In genomic region chr11:66326261-66327111, GRCh38 we compare ENCODE assay signal across 10 cellular contexts. TPM values are rescaled to one million over a fixed set of nuclear protein-coding genes. Genes with fewer than 3 reads are reported as not detected.
DNase-seq lines count a peak whose midpoint lies in the region; ATAC-seq, FAIRE-seq and TF ChIP-seq lines count a peak whose summit lies in the region.
"Had no signal": no experiment of that assay in that cellular context is flagged by ENCODE, and none has a peak within 500 bp of the region (broad histone marks: within the 10 kb centered on the region; RNA-seq: fewer than 3 reads in every experiment).

No MANE protein-coding gene starts in this region.

- TF ChIP-seq CTCF in HFFc6 (IDR thresholded peaks at IDR 0.05) (no peak), glutamatergic neuron (IDR thresholded peaks at IDR 0.05; ENCODE audit: partially characterized antibody, unreplicated experiment) (no peak), GM10248 (IDR thresholded peaks at IDR 0.05; ENCODE audit: control extremely low read depth, extremely low read depth, low read depth, missing control alignments) (no peak)

- H3K36me3 ChIP-seq in small intestine (ENCODE audit: control insufficient read depth in 2 of 2, insufficient read depth in 2 of 2, low read length in 2 of 2): no peaks in the 10 kb centered on the region

- H3K9me3 ChIP-seq in small intestine (ENCODE audit: control insufficient read depth, low read depth): no peaks in the 10 kb centered on the region

- 43 to 64% (median 55%) methylated on average over 18 to 21 of the region's 21 CpGs for WGBS in small intestine, 3 donors

- H3K4me1 Mint-ChIP-seq in HFFc6 (ENCODE audit: low read depth): peaks cover 53% of the 10 kb centered on the region
- H3K4me1 Mint-ChIP-seq in activated CD4-positive, alpha-beta memory T cell treated with anti-CD3 and anti-CD28 coated beads, Interleukin-2, amount 10 ng/mL, durations not matched to agents 7 days and 5 days: peaks cover 30% of the 10 kb centered on the region
- peaks cover 26% of the 10 kb centered on the region for H3K4me1 Mint-ChIP-seq in glutamatergic neuron (ENCODE audit: low read depth, unreplicated experiment)

- CTCF ChIA-PET in activated CD4-positive, alpha-beta memory T cell treated with anti-CD3 and anti-CD28 coated beads, Interleukin-2, amount 10 ng/mL, durations not matched to agents 7 days and 5 days (lab: Charles Lee): interaction anchor here (3.9 kb wide), 1 partner anchor 14 kb away, joined by 44 read pairs; no protein-coding TSS in a partner anchor
- CTCF ChIA-PET in GM10248 (lab: Yijun Ruan, JAX): interaction anchor here (0.8 to 3.7 kb wide), 4 partner anchors 9 to 62 kb away, joined by 3 to 34 read pairs (median 4); no protein-coding TSS in a partner anchor

- H3K27me3 Mint-ChIP-seq in HFFc6 (ENCODE audit: insufficient read depth) (peaks cover 13% of the 10 kb centered on the region), glutamatergic neuron (ENCODE audit: unreplicated experiment) (peaks cover 26% of the 10 kb centered on the region)
- H3K27me3 Mint-ChIP-seq in activated CD4-positive, alpha-beta memory T cell treated with anti-CD3 and anti-CD28 coated beads, Interleukin-2, amount 10 ng/mL, durations not matched to agents 7 days and 5 days: no peaks in the 10 kb centered on the region

- POLR2A ChIA-PET in activated CD4-positive, alpha-beta memory T cell treated with anti-CD3 and anti-CD28 coated beads, Interleukin-2, amount 10 ng/mL, durations not matched to agents 7 days and 5 days (lab: Charles Lee): interaction anchor here (2.3 kb wide), 1 partner anchor 13 kb away, joined by 30 read pairs; no protein-coding TSS in a partner anchor
- POLR2A ChIA-PET in GM10248 (lab: Yijun Ruan, JAX): no interaction called here

- peak overlapping the region; percentile 50 for H3K4me3 Mint-ChIP-seq in HFFc6
- no peak overlapping the region for H3K4me3 Mint-ChIP-seq in activated CD4-positive, alpha-beta memory T cell treated with anti-CD3 and anti-CD28 coated beads, Interleukin-2, amount 10 ng/mL, durations not matched to agents 7 days and 5 days
- no peak overlapping the region for H3K4me3 Mint-ChIP-seq in glutamatergic neuron (ENCODE audit: unreplicated experiment)

- H3K36me3 Mint-ChIP-seq in HFFc6 (ENCODE audit: low read depth) (no peaks in the 10 kb centered on the region), glutamatergic neuron (ENCODE audit: unreplicated experiment) (no peaks in the 10 kb centered on the region)
- H3K36me3 Mint-ChIP-seq in activated CD4-positive, alpha-beta memory T cell treated with anti-CD3 and anti-CD28 coated beads, Interleukin-2, amount 10 ng/mL, durations not matched to agents 7 days and 5 days (ENCODE audit: low read depth): no peaks in the 10 kb centered on the region

- peak; percentile 54 for DNase-seq in HFFc6
- DNase-seq in activated CD4-positive, alpha-beta memory T cell treated with anti-CD3 and anti-CD28 coated beads, Interleukin-2, amount 10 ng/mL, durations not matched to agents 7 days and 5 days: peak; percentile 40
- DNase-seq in glutamatergic neuron: peak; percentile 34
- DNase-seq in small intestine: peak; percentile 29
- DNase-seq in cortex of kidney (lab: John Stamatoyannopoulos, UW): no peak
- DNase-seq in GM10248 (ENCODE audit: extremely low spot score): no peak

- no peaks in the 10 kb centered on the region for H3K27me3 ChIP-seq in small intestine (ENCODE audit: control insufficient read depth in 2 of 2, insufficient read depth in 2 of 2, low read length in 2 of 2)

- no peaks in the 10 kb centered on the region for H3K4me1 ChIP-seq in small intestine (ENCODE audit: control insufficient read depth in 2 of 2, insufficient read depth in 1 of 2, low read depth in 1 of 2, low read length in 1 of 2)

- H3K27ac Mint-ChIP-seq in HFFc6: peak overlapping the region; percentile 92
- peak overlapping the region; percentile 21 for H3K27ac Mint-ChIP-seq in activated CD4-positive, alpha-beta memory T cell treated with anti-CD3 and anti-CD28 coated beads, Interleukin-2, amount 10 ng/mL, durations not matched to agents 7 days and 5 days
- peak overlapping the region; percentile 23 for H3K27ac Mint-ChIP-seq in glutamatergic neuron (ENCODE audit: unreplicated experiment)

- FAIRE-seq in small intestine (lab: Jason Lieb, UNC): no peak
- FAIRE-seq: islet of Langerhans had no signal

- H3K4me3 ChIP-seq in small intestine (ENCODE audit: low read depth in 1 of 2, low read length in 2 of 2): no peak overlapping the region

- peak overlapping the region; percentile 5 to 71 for H3K27ac ChIP-seq in small intestine (ENCODE audit: low read depth in 1 of 2, low read length in 1 of 2)
- H3K27ac ChIP-seq: KMS-11 had no signal

- H3K9me3 Mint-ChIP-seq in HFFc6 (no peaks in the 10 kb centered on the region), glutamatergic neuron (ENCODE audit: unreplicated experiment) (peaks cover 19% of the 10 kb centered on the region)
- no peaks in the 10 kb centered on the region for H3K9me3 Mint-ChIP-seq in activated CD4-positive, alpha-beta memory T cell treated with anti-CD3 and anti-CD28 coated beads, Interleukin-2, amount 10 ng/mL, durations not matched to agents 7 days and 5 days

- ATAC-seq in HG03565 (IDR thresholded peaks at IDR 0.05; ENCODE audit: unreplicated experiment): no peak
- ATAC-seq in GM18868 (IDR thresholded peaks at IDR 0.05; ENCODE audit: unreplicated experiment): no peak

RNA-seq across cellular contexts. Expression of gene CD248, which starts 9.6 kb away (rescaled TPM):
- 100 to 1,000 TPM; 437 to 739 (median 687) TPM for total RNA-seq in HFFc6 (2021; fragmentation: NEBNext Ultra II Directional; extraction: Animal tissue kit (Norgen Biotek cat#: 25700))
- not detected for total RNA-seq in activated CD4-positive, alpha-beta memory T cell treated with anti-CD3 and anti-CD28 coated beads, Interleukin-2, amount 10 ng/mL, durations not matched to agents 7 days and 5 days
- total RNA-seq in glutamatergic neuron (ENCODE audit: unreplicated experiment): 11.4 TPM
- polyA plus RNA-seq in small intestine: 10 to 100 TPM in 1 of 3 donors, 1 to 10 TPM in 1, not detected in 1; 1.6 to 35.7 TPM

RNA-seq across cellular contexts. Expression of gene RIN1, which starts 9.7 kb away (rescaled TPM):
- 10 to 100 TPM; 32.9 to 55.0 (median 49.8) TPM for total RNA-seq in HFFc6 (2021; fragmentation: NEBNext Ultra II Directional; extraction: Animal tissue kit (Norgen Biotek cat#: 25700))
- under 1 TPM; 0.43 to 0.73 TPM for total RNA-seq in activated CD4-positive, alpha-beta memory T cell treated with anti-CD3 and anti-CD28 coated beads, Interleukin-2, amount 10 ng/mL, durations not matched to agents 7 days and 5 days
- 1.9 TPM for total RNA-seq in glutamatergic neuron (ENCODE audit: unreplicated experiment)
- 1 to 10 TPM; 5.8 to 9.6 (median 7.3) TPM for polyA plus RNA-seq in small intestine

RNA-seq across cellular contexts. Expression of gene BRMS1, which starts 18.4 kb away (rescaled TPM):
- 10 to 100 TPM; 41.2 to 66.6 (median 61.2) TPM for total RNA-seq in HFFc6 (2021; fragmentation: NEBNext Ultra II Directional; extraction: Animal tissue kit (Norgen Biotek cat#: 25700))
- total RNA-seq in activated CD4-positive, alpha-beta memory T cell treated with anti-CD3 and anti-CD28 coated beads, Interleukin-2, amount 10 ng/mL, durations not matched to agents 7 days and 5 days: 10 to 100 TPM; 39.7 to 40.4 TPM
- 44.0 TPM for total RNA-seq in glutamatergic neuron (ENCODE audit: unreplicated experiment)
- 10 to 100 TPM; 72.2 to 77.5 (median 73.2) TPM for polyA plus RNA-seq in small intestine

RNA-seq across cellular contexts. Expression of gene B4GAT1, which starts 20.9 kb away (rescaled TPM):
- 10 to 100 TPM; 21.5 to 26.4 (median 24.3) TPM for total RNA-seq in HFFc6 (2021; fragmentation: NEBNext Ultra II Directional; extraction: Animal tissue kit (Norgen Biotek cat#: 25700))
- total RNA-seq in activated CD4-positive, alpha-beta memory T cell treated with anti-CD3 and anti-CD28 coated beads, Interleukin-2, amount 10 ng/mL, durations not matched to agents 7 days and 5 days: 1 to 10 TPM; 8.4 to 8.7 TPM
- 42.7 TPM for total RNA-seq in glutamatergic neuron (ENCODE audit: unreplicated experiment)
- polyA plus RNA-seq in small intestine: 10 to 100 TPM; 12.2 to 25.0 (median 16.5) TPM

RNA-seq across cellular contexts. Expression of gene TMEM151A, which starts 34.8 kb away (rescaled TPM):
- under 1 TPM in 2 of 6 experiments, not detected in 4; 0.07 to 0.11 TPM for total RNA-seq in HFFc6 (2021; fragmentation: NEBNext Ultra II Directional; extraction: Animal tissue kit (Norgen Biotek cat#: 25700))
- total RNA-seq in activated CD4-positive, alpha-beta memory T cell treated with anti-CD3 and anti-CD28 coated beads, Interleukin-2, amount 10 ng/mL, durations not matched to agents 7 days and 5 days: not detected
- total RNA-seq in glutamatergic neuron (ENCODE audit: unreplicated experiment): 19.2 TPM
- under 1 TPM in 2 of 3 donors, not detected in 1; 0.54 to 0.91 TPM for polyA plus RNA-seq in small intestine

Comparison
In these comparisons a context has a peak if more than half of its experiments do, and no peak if none do; other contexts are left out.
1. DNase-seq: peak in HFFc6 (single experiment), activated CD4-positive, alpha-beta memory T cell treated with anti-CD3 and anti-CD28 coated beads, Interleukin-2, amount 10 ng/mL, durations not matched to agents 7 days and 5 days (single experiment), glutamatergic neuron (single experiment) and small intestine (single experiment); none in cortex of kidney (single experiment) and GM10248 (single experiment).
2. H3K27ac Mint-ChIP-seq: peak in every context shown above with its lines; median percentile 92 in HFFc6; 23 in glutamatergic neuron; 21 in activated CD4-positive, alpha-beta memory T cell treated with anti-CD3 and anti-CD28 coated beads, Interleukin-2, amount 10 ng/mL, durations not matched to agents 7 days and 5 days.
3. RNA of gene CD248, which starts 9.6 kb away (total RNA-seq): 437 to 739 TPM in HFFc6; 11.4 TPM in glutamatergic neuron (single experiment) and not detected in activated CD4-positive, alpha-beta memory T cell treated with anti-CD3 and anti-CD28 coated beads, Interleukin-2, amount 10 ng/mL, durations not matched to agents 7 days and 5 days; every median in the first group is over 10 times any median in the second.
4. RNA of gene RIN1, which starts 9.7 kb away (total RNA-seq): 32.9 to 55.0 TPM in HFFc6; 1.9 TPM in glutamatergic neuron (single experiment) and 0.43 to 0.73 TPM in activated CD4-positive, alpha-beta memory T cell treated with anti-CD3 and anti-CD28 coated beads, Interleukin-2, amount 10 ng/mL, durations not matched to agents 7 days and 5 days; every median in the first group is over 10 times any median in the second.